8 cellular contexts compared by ENCODE assay signal in the genomic region with DNA sequence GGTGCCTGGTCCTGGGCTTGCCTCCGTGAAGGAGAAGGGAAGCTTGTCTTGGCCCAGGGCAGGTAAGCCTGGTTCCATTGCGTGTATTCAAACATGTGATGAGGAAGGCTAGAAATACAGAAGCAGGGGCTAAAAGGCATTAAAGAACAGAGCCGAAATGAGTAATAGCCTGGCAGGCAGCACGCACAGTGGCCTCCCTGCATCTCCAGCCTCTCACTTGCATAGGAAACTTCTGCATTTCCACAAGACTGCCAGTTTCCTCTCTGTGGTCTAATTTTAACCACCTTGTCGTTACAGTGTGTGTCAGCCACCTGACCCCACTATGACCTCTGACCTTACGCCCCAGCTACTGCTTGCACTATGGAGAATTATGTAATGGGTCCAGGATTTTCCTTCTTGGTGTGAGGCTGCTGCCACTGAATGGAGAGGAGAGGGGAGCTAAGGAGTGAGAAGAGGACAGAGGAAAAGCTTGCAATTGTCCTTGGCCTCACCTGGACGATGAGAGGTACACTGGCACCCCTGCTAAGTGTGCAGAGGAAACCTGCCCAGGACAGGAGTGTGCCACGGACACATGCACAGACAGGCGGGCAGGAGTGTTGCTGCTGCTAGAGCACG. TPM values are rescaled to one million over a fixed set of nuclear protein-coding genes. Genes with fewer than 3 reads are reported as not detected.
A peak's percentile ranks its signal among the peaks of the same experiment; 100 is the strongest.
DNase-seq lines count a peak whose midpoint lies in the region; ATAC-seq, FAIRE-seq and TF ChIP-seq lines count a peak whose summit lies in the region.

No MANE protein-coding gene starts in this region.

- no peak for DNase-seq in GM12892 (ENCODE audit: insufficient read length)
- peak; percentile 73 for DNase-seq in activated CD4-positive, alpha-beta T cell treated with anti-CD3 and anti-CD28 coated beads for 48 hours
- peak; percentile 50 for DNase-seq in germinal center (ENCODE audit: low spot score)
- peak; percentile 29 to 30 for DNase-seq in stimulated activated CD4-positive, alpha-beta T cell treated with anti-CD3 and anti-CD28 coated beads, Interleukin-4, amount 100 ng/mL, for 4 hours
- no peak for DNase-seq in erythroblast (lab: John Stamatoyannopoulos, UW)
- no peak for DNase-seq in kidney glomerular epithelial cell (lab: John Stamatoyannopoulos, UW)

- TF ChIP-seq POLR2A in GM12892 (IDR thresholded peaks at IDR 0.05; ENCODE audit: low read depth, low read length) (peak; percentile 18), erythroblast (IDR thresholded peaks at IDR 0.05; ENCODE audit: low read length) (no peak)

- ATAC-seq in HG03280 (IDR thresholded peaks at IDR 0.05; ENCODE audit: unreplicated experiment) = peak; percentile 26
- ATAC-seq in GM21360 (IDR thresholded peaks at IDR 0.05; ENCODE audit: unreplicated experiment) = no peak

- FAIRE-seq in GM12892 (lab: Jason Lieb, UNC) = peak; percentile 98

RNA-seq across cellular contexts. Expression of a gene that starts 32.8 kb away (rescaled TPM):
- 8.3 TPM for polyA plus RNA-seq in GM12892 (2012; ENCODE audit: missing spikeins)

RNA-seq across cellular contexts. Expression of a gene that starts 45.9 kb away (rescaled TPM):
- polyA plus RNA-seq in GM12892 (2012; ENCODE audit: missing spikeins) = 19.0 TPM

RNA-seq across cellular contexts. Expression of a gene that starts 57.8 kb away (rescaled TPM):
- 16.9 TPM for polyA plus RNA-seq in GM12892 (2012; ENCODE audit: missing spikeins)

Comparison
In these comparisons a context has a peak if more than half of its experiments do, and no peak if none do; other contexts are left out.
1. DNase-seq: peak in activated CD4-positive, alpha-beta T cell treated with anti-CD3 and anti-CD28 coated beads for 48 hours (single experiment), germinal center (single experiment) and stimulated activated CD4-positive, alpha-beta T cell treated with anti-CD3 and anti-CD28 coated beads, Interleukin-4, amount 100 ng/mL, for 4 hours (2 of 2); none in GM12892 (single experiment), erythroblast (0 of 2) and kidney glomerular epithelial cell (single experiment).